8 cellular contexts compared by ENCODE assay signal in the genomic region with DNA sequence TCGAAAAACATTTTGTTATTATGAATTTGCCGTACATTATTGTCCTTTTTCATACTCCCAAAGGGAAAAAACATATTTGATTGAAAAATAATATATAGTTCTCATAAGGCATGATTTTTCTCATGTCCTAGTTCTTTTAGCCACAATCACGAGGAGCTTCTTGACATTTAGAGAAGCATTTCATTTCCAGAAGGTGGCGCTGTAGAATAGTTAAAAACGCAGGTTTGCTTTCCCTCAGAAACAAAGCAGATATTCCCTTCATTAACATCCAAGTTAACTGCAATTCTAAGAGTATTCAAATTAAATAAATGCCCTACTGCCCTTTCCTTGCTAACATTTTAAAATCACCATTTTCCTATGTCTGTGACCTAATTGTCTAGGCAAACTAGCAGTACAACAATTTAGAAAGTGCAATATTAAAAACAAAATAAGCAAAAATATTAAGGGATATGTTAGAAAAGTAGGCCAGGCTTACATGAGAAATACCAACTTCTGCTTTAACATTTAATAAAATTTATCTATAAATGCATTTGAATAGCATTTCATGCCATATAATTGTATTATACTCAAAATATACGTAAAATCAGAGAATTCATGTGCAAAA. TPM values are rescaled to one million over a fixed set of nuclear protein-coding genes. Genes with fewer than 3 reads are reported as not detected.
DNase-seq lines count a peak whose midpoint lies in the region; ATAC-seq and TF ChIP-seq lines count a peak whose summit lies in the region.

No MANE protein-coding gene starts in this region.

- H3K9me3 ChIP-seq in left lung = no peaks in the 10 kb centered on the region
- no peaks in the 10 kb centered on the region for H3K9me3 ChIP-seq in MG63

- in situ Hi-C loops in brain microvascular endothelial cell (cut with HindIII; ENCODE audit: low pct_ligation_motif_present, low sequenced_read_pairs) = no loop called here

- no peaks in the 10 kb centered on the region for H3K4me1 Mint-ChIP-seq in CD14-positive monocyte

- H3K36me3 Mint-ChIP-seq in CD14-positive monocyte = no peaks in the 10 kb centered on the region

- no peak overlapping the region for H3K4me3 Mint-ChIP-seq in CD14-positive monocyte

- H3K27me3 Mint-ChIP-seq in CD14-positive monocyte (ENCODE audit: low read depth in 3 of 3) = no peaks in the 10 kb centered on the region

- H3K27me3 ChIP-seq in brain microvascular endothelial cell (replicated peaks) = no peaks in the 10 kb centered on the region
- H3K27me3 ChIP-seq in left lung = no peaks in the 10 kb centered on the region
- no peaks in the 10 kb centered on the region for H3K27me3 ChIP-seq in MG63

- no peaks in the 10 kb centered on the region for H3K36me3 ChIP-seq in brain microvascular endothelial cell (replicated peaks)
- H3K36me3 ChIP-seq in left lung = no peaks in the 10 kb centered on the region
- H3K36me3 ChIP-seq in MG63 = no peaks in the 10 kb centered on the region

- H3K4me3 ChIP-seq in brain microvascular endothelial cell (ENCODE audit: low read depth, low read length) = no peak overlapping the region
- H3K4me3 ChIP-seq in left lung = no peak overlapping the region
- no peak overlapping the region for H3K4me3 ChIP-seq in MG63

- H3K9me3 Mint-ChIP-seq in CD14-positive monocyte = no peaks in the 10 kb centered on the region

- ATAC-seq in left lung (peak; percentile 63), GM18511 (IDR thresholded peaks at IDR 0.05; ENCODE audit: unreplicated experiment) (no peak)

- no peaks in the 10 kb centered on the region for H3K4me1 ChIP-seq in left lung

- H3K27ac ChIP-seq in brain microvascular endothelial cell (no peak overlapping the region), left lung (no peak overlapping the region)

- DNase-seq in CD14-positive monocyte (ENCODE audit: low spot score) (no peak), HCEC 1CT (peak; percentile 58), NCI-H510A (lab: John Stamatoyannopoulos, UW) (peak; percentile 51), brain microvascular endothelial cell (peak; percentile 51), left lung (no peak), UCSD-AML1 (lab: John Stamatoyannopoulos, UW; ENCODE audit: unreplicated experiment) (no peak), MG63 (no peak)

- TF ChIP-seq CTCF in CD14-positive monocyte (IDR thresholded peaks at IDR 0.05) = peak; percentile 74
- peak; percentile 62 for TF ChIP-seq CTCF in brain microvascular endothelial cell (IDR thresholded peaks at IDR 0.05; ENCODE audit: low read depth, low read length, missing control alignments)
- peak; percentile 31 to 43 for TF ChIP-seq CTCF in left lung (IDR thresholded peaks at IDR 0.05)

- H3K27ac Mint-ChIP-seq in CD14-positive monocyte = no peak overlapping the region

- intact Hi-C loops in CD14-positive monocyte (cut with micrococcal nuclease) (loop anchor here in 1 of 2 donors (10.0 kb wide), 1 partner anchor 1044 kb away; no protein-coding TSS in a partner anchor), left lung (cut with DNase I) (no loop called here)

RNA-seq across cellular contexts. Expression of gene PIK3C2G, which starts 10.9 kb away (rescaled TPM):
- polyA plus RNA-seq in CD14-positive monocyte = not detected
- under 1 TPM; 0.13 to 0.50 TPM for total RNA-seq in left lung
- total RNA-seq in MG63 (2014; rRNA removed; shearing (Covaris generic); ENCODE audit: low replicate concordance) = not detected in 2 replicates

Comparison
In these comparisons a context has a peak if more than half of its experiments do, and no peak if none do; other contexts are left out.
1. DNase-seq: peak in HCEC 1CT (single experiment), NCI-H510A (single experiment) and brain microvascular endothelial cell (single experiment); none in CD14-positive monocyte (single experiment), left lung (0 of 2), UCSD-AML1 (single experiment) and MG63 (single experiment).
2. Peak in every context shown above with its lines, with median percentiles within 50 percentile points of each other: CTCF ChIP-seq.